ENCODE assay signal across 1 cellular context in the genomic region with DNA sequence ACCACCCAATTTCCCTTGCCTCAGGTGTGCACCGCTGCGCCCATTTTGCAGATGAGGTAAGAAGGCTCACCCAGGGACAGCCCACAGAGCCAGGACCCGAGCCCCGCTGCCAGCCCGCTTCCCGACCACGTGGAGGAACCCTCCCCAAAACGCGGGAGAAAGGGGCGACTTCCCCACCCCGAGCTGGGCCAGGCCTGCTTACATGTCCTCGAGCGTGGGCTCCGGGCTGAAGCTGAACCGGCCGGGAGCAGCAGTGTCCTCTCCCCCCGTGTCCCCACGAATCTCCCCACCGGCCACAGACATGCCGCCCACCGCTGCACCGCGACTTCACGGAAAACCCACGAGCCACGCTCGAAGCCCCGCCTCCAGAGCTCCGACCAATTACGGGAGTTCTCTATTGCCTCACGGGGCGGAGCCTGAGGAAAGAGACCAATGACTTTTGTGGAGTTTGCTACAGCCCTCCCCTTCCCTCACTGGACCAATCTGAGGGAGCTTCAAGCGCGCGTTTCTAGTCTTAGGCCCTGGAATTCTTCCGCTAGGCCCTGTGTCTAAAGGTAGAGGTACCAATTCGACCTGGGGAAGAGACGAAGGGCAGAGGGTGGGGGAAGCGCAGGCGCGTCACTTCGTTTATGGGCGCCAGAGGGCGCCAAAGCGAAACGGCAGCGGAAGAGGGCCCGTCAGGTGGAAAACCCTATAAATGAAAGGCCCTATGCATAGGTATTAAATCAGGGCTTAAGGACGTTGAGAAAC.
TF ChIP-seq lines count a peak whose summit lies in the region.

A gene (minus strand): TSS at position 353 of the 750 bp plus-strand sequence. CDS start 50 bp downstream, at position 303.

TF ChIP-seq in SK-N-SH, 30 proteins besides CTCF, POLR2A, EP300 and RAD21 (continued from another document):
- TF ChIP-seq RCOR1 (IDR thresholded peaks at IDR 0.05; ENCODE audit: low read length) (no peak; the same call in 1 of the 2 replicates), POLR2AphosphoS5 (IDR thresholded peaks at IDR 0.05; ENCODE audit: low read depth, low read length) (peak; percentile 52; the same call in 1 of the 2 replicates), FOXJ3 (CRISPR knock-in tag; IDR thresholded peaks at IDR 0.05) (no peak), ELF1 (IDR thresholded peaks at IDR 0.05) (peak; percentile 72), NRF1 (IDR thresholded peaks at IDR 0.05; ENCODE audit: low read depth, low read length) (peak; percentile 64), SMC3 (IDR thresholded peaks at IDR 0.05; ENCODE audit: low read depth, low read length) (peak; percentile 81), TCF12 (IDR thresholded peaks at IDR 0.05) (no peak)
- TF ChIP-seq, protein P1, sequence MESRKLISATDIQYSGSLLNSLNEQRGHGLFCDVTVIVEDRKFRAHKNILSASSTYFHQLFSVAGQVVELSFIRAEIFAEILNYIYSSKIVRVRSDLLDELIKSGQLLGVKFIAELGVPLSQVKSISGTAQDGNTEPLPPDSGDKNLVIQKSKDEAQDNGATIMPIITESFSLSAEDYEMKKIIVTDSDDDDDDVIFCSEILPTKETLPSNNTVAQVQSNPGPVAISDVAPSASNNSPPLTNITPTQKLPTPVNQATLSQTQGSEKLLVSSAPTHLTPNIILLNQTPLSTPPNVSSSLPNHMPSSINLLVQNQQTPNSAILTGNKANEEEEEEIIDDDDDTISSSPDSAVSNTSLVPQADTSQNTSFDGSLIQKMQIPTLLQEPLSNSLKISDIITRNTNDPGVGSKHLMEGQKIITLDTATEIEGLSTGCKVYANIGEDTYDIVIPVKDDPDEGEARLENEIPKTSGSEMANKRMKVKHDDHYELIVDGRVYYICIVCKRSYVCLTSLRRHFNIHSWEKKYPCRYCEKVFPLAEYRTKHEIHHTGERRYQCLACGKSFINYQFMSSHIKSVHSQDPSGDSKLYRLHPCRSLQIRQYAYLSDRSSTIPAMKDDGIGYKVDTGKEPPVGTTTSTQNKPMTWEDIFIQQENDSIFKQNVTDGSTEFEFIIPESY (IDR thresholded peaks at IDR 0.05; ENCODE audit: borderline replicate concordance, low read depth), result no peak
